ENCODE assay signal across 1 cellular context in the genomic region with DNA sequence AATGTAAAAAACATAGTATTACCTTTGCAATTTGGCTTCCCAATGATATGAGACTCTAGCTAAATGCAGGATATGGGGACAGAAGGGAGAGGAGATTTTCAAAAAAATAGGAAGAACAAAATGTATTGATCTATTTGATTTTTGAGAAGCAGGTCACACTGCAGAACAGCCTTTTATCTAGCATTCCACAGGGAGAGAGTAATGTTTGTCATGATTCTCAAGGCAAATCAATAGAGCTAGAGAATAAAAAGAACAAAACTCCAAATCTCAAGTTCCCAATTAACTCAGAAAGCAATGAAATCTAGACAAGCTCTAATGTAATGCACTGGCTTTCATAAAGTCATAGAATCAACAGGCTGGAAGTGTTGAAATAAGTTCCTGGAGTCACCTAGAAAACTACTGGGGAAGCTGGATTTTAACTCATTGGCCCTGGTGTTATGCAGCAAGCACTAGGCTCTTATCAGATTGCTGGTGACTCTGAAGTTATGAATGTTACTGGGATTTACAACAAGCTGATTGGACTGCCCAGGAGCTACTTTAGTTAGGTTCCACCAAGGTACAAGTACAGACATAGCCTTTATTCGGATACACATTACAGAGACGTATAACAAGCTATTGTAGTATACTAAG.
TF ChIP-seq lines count a peak whose summit lies in the region.

No MANE protein-coding gene starts in this region.

TF ChIP-seq in GM23338, 12 proteins besides CTCF, POLR2A, EP300 and RAD21 (continued from another document):
- TF ChIP-seq, protein P1, sequence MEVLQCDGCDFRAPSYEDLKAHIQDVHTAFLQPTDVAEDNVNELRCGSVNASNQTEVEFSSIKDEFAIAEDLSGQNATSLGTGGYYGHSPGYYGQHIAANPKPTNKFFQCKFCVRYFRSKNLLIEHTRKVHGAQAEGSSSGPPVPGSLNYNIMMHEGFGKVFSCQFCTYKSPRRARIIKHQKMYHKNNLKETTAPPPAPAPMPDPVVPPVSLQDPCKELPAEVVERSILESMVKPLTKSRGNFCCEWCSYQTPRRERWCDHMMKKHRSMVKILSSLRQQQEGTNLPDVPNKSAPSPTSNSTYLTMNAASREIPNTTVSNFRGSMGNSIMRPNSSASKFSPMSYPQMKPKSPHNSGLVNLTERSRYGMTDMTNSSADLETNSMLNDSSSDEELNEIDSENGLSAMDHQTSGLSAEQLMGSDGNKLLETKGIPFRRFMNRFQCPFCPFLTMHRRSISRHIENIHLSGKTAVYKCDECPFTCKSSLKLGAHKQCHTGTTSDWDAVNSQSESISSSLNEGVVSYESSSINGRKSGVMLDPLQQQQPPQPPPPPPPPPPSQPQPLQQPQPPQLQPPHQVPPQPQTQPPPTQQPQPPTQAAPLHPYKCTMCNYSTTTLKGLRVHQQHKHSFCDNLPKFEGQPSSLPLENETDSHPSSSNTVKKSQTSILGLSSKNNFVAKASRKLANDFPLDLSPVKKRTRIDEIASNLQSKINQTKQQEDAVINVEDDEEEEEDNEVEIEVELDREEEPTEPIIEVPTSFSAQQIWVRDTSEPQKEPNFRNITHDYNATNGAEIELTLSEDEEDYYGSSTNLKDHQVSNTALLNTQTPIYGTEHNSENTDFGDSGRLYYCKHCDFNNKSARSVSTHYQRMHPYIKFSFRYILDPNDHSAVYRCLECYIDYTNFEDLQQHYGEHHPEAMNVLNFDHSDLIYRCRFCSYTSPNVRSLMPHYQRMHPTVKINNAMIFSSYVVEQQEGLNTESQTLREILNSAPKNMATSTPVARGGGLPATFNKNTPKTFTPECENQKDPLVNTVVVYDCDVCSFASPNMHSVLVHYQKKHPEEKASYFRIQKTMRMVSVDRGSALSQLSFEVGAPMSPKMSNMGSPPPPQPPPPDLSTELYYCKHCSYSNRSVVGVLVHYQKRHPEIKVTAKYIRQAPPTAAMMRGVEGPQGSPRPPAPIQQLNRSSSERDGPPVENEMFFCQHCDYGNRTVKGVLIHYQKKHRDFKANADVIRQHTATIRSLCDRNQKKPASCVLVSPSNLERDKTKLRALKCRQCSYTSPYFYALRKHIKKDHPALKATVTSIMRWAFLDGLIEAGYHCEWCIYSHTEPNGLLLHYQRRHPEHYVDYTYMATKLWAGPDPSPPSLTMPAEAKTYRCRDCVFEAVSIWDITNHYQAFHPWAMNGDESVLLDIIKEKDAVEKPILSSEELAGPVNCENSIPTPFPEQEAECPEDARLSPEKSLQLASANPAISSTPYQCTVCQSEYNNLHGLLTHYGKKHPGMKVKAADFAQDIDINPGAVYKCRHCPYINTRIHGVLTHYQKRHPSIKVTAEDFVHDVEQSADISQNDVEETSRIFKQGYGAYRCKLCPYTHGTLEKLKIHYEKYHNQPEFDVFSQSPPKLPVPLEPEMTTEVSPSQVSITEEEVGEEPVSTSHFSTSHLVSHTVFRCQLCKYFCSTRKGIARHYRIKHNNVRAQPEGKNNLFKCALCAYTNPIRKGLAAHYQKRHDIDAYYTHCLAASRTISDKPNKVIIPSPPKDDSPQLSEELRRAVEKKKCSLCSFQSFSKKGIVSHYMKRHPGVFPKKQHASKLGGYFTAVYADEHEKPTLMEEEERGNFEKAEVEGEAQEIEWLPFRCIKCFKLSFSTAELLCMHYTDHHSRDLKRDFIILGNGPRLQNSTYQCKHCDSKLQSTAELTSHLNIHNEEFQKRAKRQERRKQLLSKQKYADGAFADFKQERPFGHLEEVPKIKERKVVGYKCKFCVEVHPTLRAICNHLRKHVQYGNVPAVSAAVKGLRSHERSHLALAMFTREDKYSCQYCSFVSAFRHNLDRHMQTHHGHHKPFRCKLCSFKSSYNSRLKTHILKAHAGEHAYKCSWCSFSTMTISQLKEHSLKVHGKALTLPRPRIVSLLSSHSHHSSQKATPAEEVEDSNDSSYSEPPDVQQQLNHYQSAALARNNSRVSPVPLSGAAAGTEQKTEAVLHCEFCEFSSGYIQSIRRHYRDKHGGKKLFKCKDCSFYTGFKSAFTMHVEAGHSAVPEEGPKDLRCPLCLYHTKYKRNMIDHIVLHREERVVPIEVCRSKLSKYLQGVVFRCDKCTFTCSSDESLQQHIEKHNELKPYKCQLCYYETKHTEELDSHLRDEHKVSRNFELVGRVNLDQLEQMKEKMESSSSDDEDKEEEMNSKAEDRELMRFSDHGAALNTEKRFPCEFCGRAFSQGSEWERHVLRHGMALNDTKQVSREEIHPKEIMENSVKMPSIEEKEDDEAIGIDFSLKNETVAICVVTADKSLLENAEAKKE (CRISPR knock-in tag; IDR thresholded peaks at IDR 0.05): no peak
- TF ChIP-seq CREB1 (CRISPR knock-in tag; IDR thresholded peaks at IDR 0.05; ENCODE audit: low read depth): no peak
- TF ChIP-seq, protein P2, sequence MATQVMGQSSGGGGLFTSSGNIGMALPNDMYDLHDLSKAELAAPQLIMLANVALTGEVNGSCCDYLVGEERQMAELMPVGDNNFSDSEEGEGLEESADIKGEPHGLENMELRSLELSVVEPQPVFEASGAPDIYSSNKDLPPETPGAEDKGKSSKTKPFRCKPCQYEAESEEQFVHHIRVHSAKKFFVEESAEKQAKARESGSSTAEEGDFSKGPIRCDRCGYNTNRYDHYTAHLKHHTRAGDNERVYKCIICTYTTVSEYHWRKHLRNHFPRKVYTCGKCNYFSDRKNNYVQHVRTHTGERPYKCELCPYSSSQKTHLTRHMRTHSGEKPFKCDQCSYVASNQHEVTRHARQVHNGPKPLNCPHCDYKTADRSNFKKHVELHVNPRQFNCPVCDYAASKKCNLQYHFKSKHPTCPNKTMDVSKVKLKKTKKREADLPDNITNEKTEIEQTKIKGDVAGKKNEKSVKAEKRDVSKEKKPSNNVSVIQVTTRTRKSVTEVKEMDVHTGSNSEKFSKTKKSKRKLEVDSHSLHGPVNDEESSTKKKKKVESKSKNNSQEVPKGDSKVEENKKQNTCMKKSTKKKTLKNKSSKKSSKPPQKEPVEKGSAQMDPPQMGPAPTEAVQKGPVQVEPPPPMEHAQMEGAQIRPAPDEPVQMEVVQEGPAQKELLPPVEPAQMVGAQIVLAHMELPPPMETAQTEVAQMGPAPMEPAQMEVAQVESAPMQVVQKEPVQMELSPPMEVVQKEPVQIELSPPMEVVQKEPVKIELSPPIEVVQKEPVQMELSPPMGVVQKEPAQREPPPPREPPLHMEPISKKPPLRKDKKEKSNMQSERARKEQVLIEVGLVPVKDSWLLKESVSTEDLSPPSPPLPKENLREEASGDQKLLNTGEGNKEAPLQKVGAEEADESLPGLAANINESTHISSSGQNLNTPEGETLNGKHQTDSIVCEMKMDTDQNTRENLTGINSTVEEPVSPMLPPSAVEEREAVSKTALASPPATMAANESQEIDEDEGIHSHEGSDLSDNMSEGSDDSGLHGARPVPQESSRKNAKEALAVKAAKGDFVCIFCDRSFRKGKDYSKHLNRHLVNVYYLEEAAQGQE (IDR thresholded peaks at IDR 0.05; ENCODE audit: unreplicated experiment): no peak
- TF ChIP-seq EZH2 (IDR thresholded peaks at IDR 0.05; ENCODE audit: low read depth, unreplicated experiment): no peak
